10 cellular contexts compared by ENCODE assay signal in genomic region chr2:219251656-219252055, GRCh38. TPM values are rescaled to one million over a fixed set of nuclear protein-coding genes. Genes with fewer than 3 reads are reported as not detected.
DNase-seq lines count a peak whose midpoint lies in the region; ATAC-seq, FAIRE-seq and TF ChIP-seq lines count a peak whose summit lies in the region.
"Had no signal": no experiment of that assay in that cellular context is flagged by ENCODE, and none has a peak within 500 bp of the region (broad histone marks: within the 10 kb centered on the region; RNA-seq: fewer than 3 reads in every experiment).

No MANE protein-coding gene starts in this region.

- H3K9ac ChIP-seq in OCI-LY1 (ENCODE audit: low read length) = peak overlapping the region; percentile 89; the same call in 1 of the 2 replicates

- no peak for TF ChIP-seq EP300 in A549 (IDR thresholded peaks at IDR 0.05)

- intact Hi-C loops in lower leg skin (cut with DNase I; ENCODE audit: low total_unique reads) = no loop called here

- CTCF ChIA-PET in A549 (lab: Yijun Ruan, JAX) = interaction anchor here (0.6 to 12.6 kb wide), 6 partner anchors 22 to 81 kb away, joined by 3 to 241 read pairs (median 4); partner anchors contain the start of genes ANKZF1, ATG9A, CNPPD1 and DNAJB2

- FAIRE-seq in A549 (lab: Jason Lieb, UNC) = no peak

- peak overlapping the region; percentile 96 for H3K4me2 ChIP-seq in A549
- H3K4me2 ChIP-seq in OCI-LY1 (ENCODE audit: low read length) = peak overlapping the region; percentile 79

- H3K79me2 ChIP-seq in OCI-LY1 (ENCODE audit: insufficient read depth, low read length) = no peaks in the 10 kb centered on the region

- 78% methylated on average over 6 of the region's 6 CpGs for WGBS in A549 (ENCODE audit: missing lambda C conversion rate)
- WGBS in lower leg skin, 2 donors = 63 to 71% methylated on average over 6 of the region's 6 CpGs

- no peaks in the 10 kb centered on the region for H3K27me3 ChIP-seq in OCI-LY1 (ENCODE audit: insufficient read depth, low read length)

- DNase-seq in A549 (ENCODE audit: low read depth in 1 of 2, low spot score in 1 of 2) (no peak), fibroblast of gingiva (ENCODE audit: low read depth) (peak; percentile 27), lower leg skin (ENCODE audit: low spot score in 2 of 2) (no peak)
- DNase-seq in stimulated activated CD4-positive, alpha-beta T cell treated with anti-CD3 and anti-CD28 coated beads, Interleukin-2, amount 100 ng/mL, for 24 hours = no peak
- DNase-seq: amygdala, NCI-H82 had no signal

- ATAC-seq in A549 (no peak), HG03565 (IDR thresholded peaks at IDR 0.05; ENCODE audit: unreplicated experiment) (no peak)

- H3K4me1 ChIP-seq in A549 (peaks cover 61% of the 10 kb centered on the region), OCI-LY1 (ENCODE audit: insufficient read depth, low read length, severe bottlenecking) (peaks cover 74% of the 10 kb centered on the region)

- H3K9me3 ChIP-seq in A549 (no peaks in the 10 kb centered on the region), OCI-LY1 (ENCODE audit: low read length) (no peaks in the 10 kb centered on the region)

- TF ChIP-seq POLR2A in A549 (IDR thresholded peaks at IDR 0.05; ENCODE audit: low read length) = no peak
- no peak for TF ChIP-seq POLR2A in lower leg skin (IDR thresholded peaks at IDR 0.05)

- H2AFZ ChIP-seq in OCI-LY1 (ENCODE audit: low read length) = no peak overlapping the region

- H4K20me1 ChIP-seq in OCI-LY1 (ENCODE audit: insufficient read depth, low read length) = no peaks in the 10 kb centered on the region

- H3K4me3 ChIP-seq in A549 = peak overlapping the region; percentile 71
- peak overlapping the region; percentile 83 for H3K4me3 ChIP-seq in OCI-LY1 (ENCODE audit: low read depth, low read length, poor library complexity, severe bottlenecking)
- H3K4me3 ChIP-seq in lower leg skin (ENCODE audit: low read depth, poor library complexity, severe bottlenecking) = no peak overlapping the region

- H3K9me2 ChIP-seq in OCI-LY1 (ENCODE audit: low read depth, low read length) = no peaks in the 10 kb centered on the region

- peaks cover 48% of the 10 kb centered on the region for H3K36me3 ChIP-seq in OCI-LY1 (ENCODE audit: insufficient read depth, low read length)

- 0 out of 2 replicates have a peak, but pooled peaks cover 5% of the 10 kb centered on the region for H3F3A ChIP-seq in OCI-LY1 (ENCODE audit: insufficient read depth, low read length)

- no peak for TF ChIP-seq CTCF in A549 (IDR thresholded peaks at IDR 0.05)
- TF ChIP-seq CTCF in OCI-LY1 (IDR thresholded peaks at IDR 0.05; ENCODE audit: low read length) = no peak
- TF ChIP-seq CTCF in lower leg skin (IDR thresholded peaks at IDR 0.05) = no peak

- POLR2A ChIA-PET in A549 (lab: Yijun Ruan, JAX) = interaction anchor here (1.3 to 4.5 kb wide), 4 partner anchors 22 to 43 kb away, joined by 4 to 65 read pairs (median 14); partner anchors contain the start of genes ANKZF1, ATG9A and DNAJB2

- H3K27ac ChIP-seq in A549 (peak overlapping the region; percentile 90; a peak in 5 of 6 replicates), OCI-LY1 (ENCODE audit: low read depth, low read length, poor library complexity, severe bottlenecking) (peak overlapping the region; percentile 98)

- no peak for TF ChIP-seq RAD21 in A549 (conservative IDR thresholded peaks at IDR 0.05 in 1 of 2, IDR thresholded peaks at IDR 0.05 in 1 of 2)

TF ChIP-seq in A549, 52 proteins besides CTCF, POLR2A, EP300 and RAD21:
- TF ChIP-seq KDM1A (IDR thresholded peaks at IDR 0.05; ENCODE audit: low read depth) (no peak), KDM5A (IDR thresholded peaks at IDR 0.05) (no peak), TP53 (CRISPR knock-in tag; IDR thresholded peaks at IDR 0.05) (no peak), EHF (CRISPR knock-in tag; IDR thresholded peaks at IDR 0.05) (no peak), CHD4 (IDR thresholded peaks at IDR 0.05; ENCODE audit: borderline replicate concordance) (no peak), RARB (CRISPR knock-in tag; IDR thresholded peaks at IDR 0.05) (no peak), NFE2L2 (conservative IDR thresholded peaks at IDR 0.05; ENCODE audit: low read length) (no peak), SMC3 (IDR thresholded peaks at IDR 0.05) (no peak), EHMT2 (IDR thresholded peaks at IDR 0.05; ENCODE audit: low read depth) (no peak), E2F6 (IDR thresholded peaks at IDR 0.05; ENCODE audit: borderline replicate concordance, low read depth) (no peak), ZC3H11A (IDR thresholded peaks at IDR 0.05) (no peak), HES2 (IDR thresholded peaks at IDR 0.05) (no peak), NPAS2 (CRISPR knock-in tag; IDR thresholded peaks at IDR 0.05; ENCODE audit: borderline replicate concordance) (no peak), TFCP2L1 (CRISPR knock-in tag; IDR thresholded peaks at IDR 0.05) (no peak)

RNA-seq across cellular contexts. Expression of gene TUBA4B, which starts 1.4 kb away (rescaled TPM):
- polyA plus RNA-seq in A549 (2011; rRNA removed) (0.94 and 1.3 TPM in 2 replicates), A549 (2017; fragmentation: RNase III; extraction: RNeasy Plus Mini Kit Qiagen cat#74134 plus additional on column Dnase treatment) (0.55 to 0.73 TPM (median 0.71 TPM) in 3 replicates)
- polyA plus RNA-seq in A549 (2012; cell fraction: cytosol; rRNA removed) = 1.1 and 1.3 TPM in 2 replicates
- polyA plus RNA-seq in A549 (2012; cell fraction: nucleus; rRNA removed) = 0.73 and 0.80 TPM in 2 replicates
- polyA minus RNA-seq in A549 (2011; rRNA and poly(A)+ RNA removed) = 1.2 and 1.5 TPM in 2 replicates
- not detected for total RNA-seq in lower leg skin
- total RNA-seq: mucosa of gallbladder, ureter had no signal

RNA-seq across cellular contexts. Expression of gene TUBA4A, which starts 2.1 kb away (rescaled TPM):
- polyA plus RNA-seq in A549 (2011; rRNA removed) (222 and 251 TPM in 2 replicates), A549 (2017; fragmentation: RNase III; extraction: RNeasy Plus Mini Kit Qiagen cat#74134 plus additional on column Dnase treatment) (450 to 495 TPM (median 462 TPM) in 3 replicates)
- 659 and 665 TPM in 2 replicates for polyA plus RNA-seq in A549 (2012; cell fraction: cytosol; rRNA removed)
- 919 and 1,052 TPM in 2 replicates for polyA plus RNA-seq in A549 (2012; cell fraction: nucleus; rRNA removed)
- 153 and 170 TPM in 2 replicates for polyA minus RNA-seq in A549 (2011; rRNA and poly(A)+ RNA removed)
- total RNA-seq in lower leg skin = 100 to 1,000 TPM; 181 to 522 (median 240) TPM

RNA-seq across cellular contexts. Expression of gene STK16, which starts 6.4 kb away (rescaled TPM):
- 43.3 and 53.0 TPM in 2 replicates for polyA plus RNA-seq in A549 (2011; rRNA removed)
- polyA plus RNA-seq in A549 (2012; cell fraction: cytosol; rRNA removed) = 44.5 and 50.2 TPM in 2 replicates
- 41.5 and 54.5 TPM in 2 replicates for polyA plus RNA-seq in A549 (2012; cell fraction: nucleus; rRNA removed)
- 36.9 to 40.4 TPM (median 37.0 TPM) in 3 replicates for polyA plus RNA-seq in A549 (2017; fragmentation: RNase III; extraction: RNeasy Plus Mini Kit Qiagen cat#74134 plus additional on column Dnase treatment)
- 76.4 and 80.4 TPM in 2 replicates for polyA minus RNA-seq in A549 (2011; rRNA and poly(A)+ RNA removed)
- 10 to 100 TPM; 12.9 to 26.4 (median 13.8) TPM for total RNA-seq in lower leg skin

RNA-seq across cellular contexts. Expression of gene GLB1L, which starts 6.4 kb away (rescaled TPM):
- polyA plus RNA-seq in A549 (2011; rRNA removed) (8.7 and 10.0 TPM in 2 replicates), A549 (2017; fragmentation: RNase III; extraction: RNeasy Plus Mini Kit Qiagen cat#74134 plus additional on column Dnase treatment) (5.8 to 8.0 TPM (median 5.9 TPM) in 3 replicates)
- polyA plus RNA-seq in A549 (2012; cell fraction: cytosol; rRNA removed) = 6.2 and 6.5 TPM in 2 replicates
- polyA plus RNA-seq in A549 (2012; cell fraction: nucleus; rRNA removed) = 10.5 and 12.2 TPM in 2 replicates
- polyA minus RNA-seq in A549 (2011; rRNA and poly(A)+ RNA removed) = 7.2 and 9.3 TPM in 2 replicates
- 1 to 10 TPM; 1.6 to 7.7 (median 3.9) TPM for total RNA-seq in lower leg skin

RNA-seq across cellular contexts. Expression of gene ANKZF1, which starts 22.1 kb away (rescaled TPM):
- polyA plus RNA-seq in A549 (2011; rRNA removed) (29.5 and 30.3 TPM in 2 replicates), A549 (2017; fragmentation: RNase III; extraction: RNeasy Plus Mini Kit Qiagen cat#74134 plus additional on column Dnase treatment) (17.7 to 25.1 TPM (median 23.2 TPM) in 3 replicates)
- 12.3 and 14.2 TPM in 2 replicates for polyA plus RNA-seq in A549 (2012; cell fraction: cytosol; rRNA removed)
- 67.6 and 87.1 TPM in 2 replicates for polyA plus RNA-seq in A549 (2012; cell fraction: nucleus; rRNA removed)
- polyA minus RNA-seq in A549 (2011; rRNA and poly(A)+ RNA removed) = 25.2 and 26.1 TPM in 2 replicates
- total RNA-seq in lower leg skin = 10 to 100 TPM; 45.9 to 97.6 (median 52.5) TPM
